In the genomic region with DNA sequence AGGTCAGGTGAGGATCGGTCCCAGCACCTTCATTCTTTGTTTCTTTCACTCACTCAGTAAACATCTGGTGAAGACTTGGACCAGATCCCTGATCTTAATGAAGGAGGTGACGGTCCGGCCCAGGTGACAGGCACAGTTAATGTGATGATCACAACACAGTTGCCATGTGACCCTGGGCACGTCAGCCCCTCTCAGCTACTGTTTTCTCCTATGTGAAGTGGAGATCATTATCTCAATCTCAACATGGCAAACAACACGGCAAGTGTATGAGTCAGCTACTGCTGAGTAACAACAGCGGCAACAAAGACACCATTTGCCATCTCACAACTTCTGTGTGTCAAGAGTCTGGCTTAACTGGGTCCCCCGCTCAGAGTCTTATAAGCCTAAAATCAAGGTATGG, we compare ENCODE assay signal across 9 cellular contexts.
DNase-seq lines count a peak whose midpoint lies in the region; ATAC-seq and TF ChIP-seq lines count a peak whose summit lies in the region.
"Had no signal": no experiment of that assay in that cellular context is flagged by ENCODE, and none has a peak within 500 bp of the region (broad histone marks: within the 10 kb centered on the region; RNA-seq: fewer than 3 reads in every experiment).

No MANE protein-coding gene starts in this region.

- no peaks in the 10 kb centered on the region for H3K27me3 ChIP-seq in suprapubic skin

- H3K9me3 ChIP-seq in T-helper 17 cell (ENCODE audit: control insufficient read depth, low read length, poor library complexity, severe bottlenecking), result no peaks in the 10 kb centered on the region
- peaks cover 7% of the 10 kb centered on the region for H3K9me3 ChIP-seq in suprapubic skin

- DNase-seq in activated CD4-positive, alpha-beta T cell treated with anti-CD3 and anti-CD28 coated beads for 48 hours, result peak; percentile 28
- DNase-seq in activated CD4-positive, alpha-beta T cell treated with anti-CD3 and anti-CD28 coated beads, Interleukin-2, amount 50 U/mL, for 4 hours, result no peak
- DNase-seq in T-helper 17 cell (no peak), immature natural killer cell (no peak), suprapubic skin (ENCODE audit: low spot score in 2 of 2) (no peak), posterior cingulate gyrus (no peak), GM10266 (ENCODE audit: extremely low spot score) (no peak)
- DNase-seq: NCI-H524 treated with DMSO at 0.1 percent for 48 hours had no signal

- H3K4me1 ChIP-seq in suprapubic skin, result peaks cover 43% of the 10 kb centered on the region

- 57% methylated on average over 7 of the region's 7 CpGs for WGBS in suprapubic skin

- intact Hi-C loops in posterior cingulate gyrus (cut with DNase I), result no loop called here

- H3K36me3 Mint-ChIP-seq in T-helper 17 cell (ENCODE audit: low read depth) (no peaks in the 10 kb centered on the region), immature natural killer cell (no peaks in the 10 kb centered on the region)

- TF ChIP-seq CTCF in suprapubic skin (IDR thresholded peaks at IDR 0.05) (no peak), GM10266 (IDR thresholded peaks at IDR 0.05; ENCODE audit: control insufficient read depth, insufficient read depth, low read depth, missing control alignments) (no peak)

- H3K4me3 Mint-ChIP-seq in T-helper 17 cell, result no peak overlapping the region
- no peak overlapping the region for H3K4me3 Mint-ChIP-seq in immature natural killer cell

- TF ChIP-seq POLR2A in suprapubic skin (IDR thresholded peaks at IDR 0.05), result no peak

- H3K27ac Mint-ChIP-seq in T-helper 17 cell (peak overlapping the region; percentile 86), immature natural killer cell (peak overlapping the region; percentile 72 to 88 (median 82))

- H3K27ac ChIP-seq in suprapubic skin, result peak overlapping the region; percentile 83

- TF ChIP-seq EP300 in suprapubic skin (IDR thresholded peaks at IDR 0.05), result no peak

- no peak overlapping the region for H3K4me3 ChIP-seq in suprapubic skin

- H3K9me3 Mint-ChIP-seq in immature natural killer cell, result peaks cover 0 to 4% (median 0%) of the 10 kb centered on the region in 6 donors

- ATAC-seq in T-helper 17 cell (no peak), HG02885 (IDR thresholded peaks at IDR 0.05; ENCODE audit: poor library complexity, unreplicated experiment) (no peak)

- H3K4me1 Mint-ChIP-seq in T-helper 17 cell (peaks cover 19% of the 10 kb centered on the region), immature natural killer cell (peaks cover 57 to 68% of the 10 kb centered on the region in 2 donors)

- H3K27me3 Mint-ChIP-seq in T-helper 17 cell, result no peaks in the 10 kb centered on the region
- peaks cover 4 to 9% (median 4%) of the 10 kb centered on the region in 3 donors for H3K27me3 Mint-ChIP-seq in immature natural killer cell (ENCODE audit: low read depth in 3 of 3)

- no peaks in the 10 kb centered on the region for H3K36me3 ChIP-seq in suprapubic skin
